Comparison of ENCODE assay signal across 8 cellular contexts in genomic region chr1:8211620-8212442, GRCh38.
DNase-seq lines count a peak whose midpoint lies in the region; FAIRE-seq and TF ChIP-seq lines count a peak whose summit lies in the region.

No MANE protein-coding gene starts in this region.

- H3K27ac ChIP-seq in HL-60 (replicated peaks) = no peak overlapping the region

- peaks cover 12% of the 10 kb centered on the region for H3K4me1 Mint-ChIP-seq in activated naive CD8-positive, alpha-beta T cell (ENCODE audit: low read depth)
- H3K4me1 Mint-ChIP-seq in activated naive CD4-positive, alpha-beta T cell treated with anti-CD3 and anti-CD28 coated beads, Interleukin-2, amount 10 ng/mL, durations not matched to agents 7 days and 5 days = peaks cover 20% of the 10 kb centered on the region

- peaks cover 26% of the 10 kb centered on the region for H3K27me3 Mint-ChIP-seq in activated naive CD8-positive, alpha-beta T cell
- H3K27me3 Mint-ChIP-seq in activated naive CD4-positive, alpha-beta T cell treated with anti-CD3 and anti-CD28 coated beads, Interleukin-2, amount 10 ng/mL, durations not matched to agents 7 days and 5 days = peaks cover 84% of the 10 kb centered on the region

- no peaks in the 10 kb centered on the region for H3K36me3 Mint-ChIP-seq in activated naive CD8-positive, alpha-beta T cell
- no peaks in the 10 kb centered on the region for H3K36me3 Mint-ChIP-seq in activated naive CD4-positive, alpha-beta T cell treated with anti-CD3 and anti-CD28 coated beads, Interleukin-2, amount 10 ng/mL, durations not matched to agents 7 days and 5 days

- H3K27ac Mint-ChIP-seq in activated naive CD8-positive, alpha-beta T cell = no peak overlapping the region
- H3K27ac Mint-ChIP-seq in activated naive CD4-positive, alpha-beta T cell treated with anti-CD3 and anti-CD28 coated beads, Interleukin-2, amount 10 ng/mL, durations not matched to agents 7 days and 5 days = no peak overlapping the region

- CTCF ChIA-PET in activated naive CD4-positive, alpha-beta T cell treated with anti-CD3 and anti-CD28 coated beads, Interleukin-2, amount 10 ng/mL, durations not matched to agents 7 days and 5 days (lab: Charles Lee) = interaction anchor here (1.0 kb wide), 2 partner anchors 28 to 47 kb away, joined by 3 read pairs; no protein-coding TSS in a partner anchor

- TF ChIP-seq CTCF in HL-60 (IDR thresholded peaks at IDR 0.05; ENCODE audit: insufficient read depth, low read length) = no peak

- FAIRE-seq in urothelium cell line (lab: Jason Lieb, UNC) = peak; percentile 84

- DNase-seq in 8988T (peak; percentile 39), HL-60 (ENCODE audit: low read depth in 1 of 2, low spot score in 1 of 2) (peak; percentile 35 to 95), islet precursor cell (peak; percentile 87), urothelium cell line (ENCODE audit: low spot score) (peak; percentile 82), NCI-H524 (lab: John Stamatoyannopoulos, UW) (no peak), NCI-H82 (lab: John Stamatoyannopoulos, UW) (no peak)
- DNase-seq in activated naive CD4-positive, alpha-beta T cell treated with anti-CD3 and anti-CD28 coated beads, Interleukin-2, amount 10 ng/mL, durations not matched to agents 7 days and 5 days = no peak

- H3K4me3 Mint-ChIP-seq in activated naive CD8-positive, alpha-beta T cell = peak overlapping the region; percentile 23
- no peak overlapping the region for H3K4me3 Mint-ChIP-seq in activated naive CD4-positive, alpha-beta T cell treated with anti-CD3 and anti-CD28 coated beads, Interleukin-2, amount 10 ng/mL, durations not matched to agents 7 days and 5 days

- H3K4me3 ChIP-seq in HL-60 (replicated peaks; ENCODE audit: insufficient read depth, low read length) = peak overlapping the region; percentile 25

- peaks cover 5% of the 10 kb centered on the region for H3K27me3 ChIP-seq in HL-60 (ENCODE audit: insufficient read depth, poor library complexity, severe bottlenecking)

- no peaks in the 10 kb centered on the region for H3K9me3 Mint-ChIP-seq in activated naive CD8-positive, alpha-beta T cell (ENCODE audit: low read depth)
- H3K9me3 Mint-ChIP-seq in activated naive CD4-positive, alpha-beta T cell treated with anti-CD3 and anti-CD28 coated beads, Interleukin-2, amount 10 ng/mL, durations not matched to agents 7 days and 5 days = no peaks in the 10 kb centered on the region

Comparison
In these comparisons a context has a peak if more than half of its experiments do, and no peak if none do; other contexts are left out.
1. DNase-seq: peak in 8988T (single experiment), HL-60 (2 of 2), islet precursor cell (single experiment) and urothelium cell line (single experiment); none in NCI-H524 (0 of 2), NCI-H82 (single experiment) and activated naive CD4-positive, alpha-beta T cell treated with anti-CD3 and anti-CD28 coated beads, Interleukin-2, amount 10 ng/mL, durations not matched to agents 7 days and 5 days (single experiment).